Comparison of ENCODE assay signal across 22 cellular contexts in the genomic region with DNA sequence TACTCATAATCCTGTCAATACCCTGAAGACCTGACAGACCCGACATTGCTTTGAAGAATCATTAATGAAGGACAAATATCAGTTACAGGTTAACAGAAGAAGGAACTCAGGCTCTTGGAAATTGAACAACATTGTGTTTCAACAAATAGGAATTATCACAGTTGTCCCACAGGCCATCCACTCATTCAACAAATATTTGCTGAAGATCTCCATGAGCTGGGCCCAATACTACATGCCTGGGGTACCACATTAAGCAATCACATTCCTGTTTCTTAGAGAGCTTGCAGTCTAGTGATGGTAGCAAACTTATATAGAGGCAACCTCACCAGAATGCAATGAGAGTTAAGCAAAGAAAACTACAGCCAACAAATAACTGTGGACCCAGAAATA.
DNase-seq lines count a peak whose midpoint lies in the region; FAIRE-seq and TF ChIP-seq lines count a peak whose summit lies in the region.
"Had no signal": no experiment of that assay in that cellular context is flagged by ENCODE, and none has a peak within 500 bp of the region (broad histone marks: within the 10 kb centered on the region; RNA-seq: fewer than 3 reads in every experiment).

No MANE protein-coding gene starts in this region.

- H3K9me3 Mint-ChIP-seq in astrocyte (ENCODE audit: unreplicated experiment), result peaks cover 2% of the 10 kb centered on the region
- H3K9me3 Mint-ChIP-seq: nephron progenitor cell had no signal

- H3K27ac ChIP-seq in astrocyte (ENCODE audit: low read depth, low read length), result no peak overlapping the region
- H3K27ac ChIP-seq: ascending aorta, C4-2B, RWPE1 had no signal

- H3K4me1 ChIP-seq in astrocyte (ENCODE audit: insufficient read depth, low read length), result no peaks in the 10 kb centered on the region
- H3K4me1 ChIP-seq: ascending aorta had no signal

- H3K27me3 ChIP-seq in astrocyte (ENCODE audit: insufficient read depth, low read length), result no peaks in the 10 kb centered on the region
- H3K27me3 ChIP-seq: ascending aorta had no signal

- H3K9ac ChIP-seq in astrocyte (ENCODE audit: low read length), result no peak overlapping the region

- H3K4me2 ChIP-seq in astrocyte (ENCODE audit: low read length), result no peak overlapping the region

- peak; percentile 40 for DNase-seq in HS-27A (ENCODE audit: low read depth)
- DNase-seq in astrocyte (ENCODE audit: low read depth), result peak; percentile 57
- peak; percentile 21 for DNase-seq in fibroblast of villous mesenchyme (ENCODE audit: low read depth)
- DNase-seq in stromal cell of bone marrow (ENCODE audit: low read depth), result peak; percentile 35
- DNase-seq in midbrain (lab: John Stamatoyannopoulos, UW), result no peak
- DNase-seq in cerebellum (ENCODE audit: low spot score), result no peak
- DNase-seq in COR-L47 (lab: John Stamatoyannopoulos, UW), result no peak
- DNase-seq: activated CD4-positive, alpha-beta T cell treated with anti-CD3 and anti-CD28 coated beads, Interleukin-2, amount 50 U/mL, for 1 hour; activated naive CD4-positive, alpha-beta T cell treated with Interleukin-2 at 50 U/mL for 16 hours; activated T-cell treated with anti-CD3 and anti-CD28 coated beads for 4 hours; cortex of kidney; islet precursor cell; MV-4-11; NCI-H187; NCI-H446; nephron progenitor cell; NK-92 treated with Interleukin-12 subunit alpha and Interleukin-12 subunit beta, amount 100 ng/mL, for 24 hours; stimulated activated CD8-positive, alpha-beta memory T cell treated with anti-CD3 and anti-CD28 coated beads, Interleukin-4, amount 100 ng/mL, for 48 hours had no signal

- H3K36me3 ChIP-seq in astrocyte (ENCODE audit: insufficient read depth, low read length), result no peaks in the 10 kb centered on the region
- H3K36me3 ChIP-seq: ascending aorta had no signal

- H3K27ac Mint-ChIP-seq in astrocyte (ENCODE audit: unreplicated experiment), result no peak overlapping the region
- H3K27ac Mint-ChIP-seq: nephron progenitor cell, progenitor cell of endocrine pancreas had no signal

- H3K4me3 Mint-ChIP-seq in astrocyte (ENCODE audit: unreplicated experiment), result no peak overlapping the region
- H3K4me3 Mint-ChIP-seq: nephron progenitor cell had no signal

- H4K20me1 ChIP-seq in astrocyte (ENCODE audit: insufficient read depth, low read length), result no peaks in the 10 kb centered on the region

- peaks cover 7% of the 10 kb centered on the region for H3K4me1 Mint-ChIP-seq in astrocyte (ENCODE audit: low read depth, unreplicated experiment)
- H3K4me1 Mint-ChIP-seq: nephron progenitor cell had no signal

- TF ChIP-seq CTCF in astrocyte (IDR thresholded peaks at IDR 0.05; ENCODE audit: insufficient read depth, low read depth, low read length) (no peak), fibroblast of villous mesenchyme (IDR thresholded peaks at IDR 0.05; ENCODE audit: insufficient read depth, low read depth, low read length) (no peak)

- H3K36me3 Mint-ChIP-seq in astrocyte (ENCODE audit: low read depth, unreplicated experiment), result no peaks in the 10 kb centered on the region

- FAIRE-seq in astrocyte (lab: Jason Lieb, UNC), result no peak

- no peak overlapping the region for H3K4me3 ChIP-seq in astrocyte (ENCODE audit: insufficient read depth, low read depth, low read length)
- H3K4me3 ChIP-seq in fibroblast of villous mesenchyme (ENCODE audit: low read depth, low read length), result no peak overlapping the region
- H3K4me3 ChIP-seq: ascending aorta had no signal

- no peak overlapping the region for H2AFZ ChIP-seq in astrocyte (ENCODE audit: low read depth, low read length)

- H3K9me3 ChIP-seq in astrocyte (ENCODE audit: insufficient read depth, low read depth, low read length), result no peaks in the 10 kb centered on the region
- H3K9me3 ChIP-seq: ascending aorta had no signal

- H3K27me3 Mint-ChIP-seq in astrocyte (ENCODE audit: low read depth, unreplicated experiment), result no peaks in the 10 kb centered on the region
- H3K27me3 Mint-ChIP-seq: progenitor cell of endocrine pancreas had no signal

- H3K79me2 ChIP-seq in astrocyte (ENCODE audit: insufficient read depth, low read length), result no peaks in the 10 kb centered on the region

Comparison
In these comparisons a context has a peak if more than half of its experiments do, and no peak if none do; other contexts are left out.
1. DNase-seq: peak in HS-27A (single experiment), astrocyte (single experiment), fibroblast of villous mesenchyme (single experiment) and stromal cell of bone marrow (single experiment); none in midbrain (single experiment), cerebellum (single experiment) and COR-L47 (single experiment).